In genomic region chr2:774436-774835, GRCh38 we compare ENCODE assay signal across 31 cellular contexts.
A peak's percentile ranks its signal among the peaks of the same experiment; 100 is the strongest.
DNase-seq lines count a peak whose midpoint lies in the region; ATAC-seq and TF ChIP-seq lines count a peak whose summit lies in the region.
"Had no signal": no experiment of that assay in that cellular context is flagged by ENCODE, and none has a peak within 500 bp of the region (broad histone marks: within the 10 kb centered on the region; RNA-seq: fewer than 3 reads in every experiment).

No MANE protein-coding gene starts in this region.

- H3K36me3 ChIP-seq in HUES64 (ENCODE audit: insufficient read depth, low read length) (no peaks in the 10 kb centered on the region), endodermal cell (ENCODE audit: control insufficient read depth, insufficient read depth, low read length) (no peaks in the 10 kb centered on the region), mesendoderm (ENCODE audit: control insufficient read depth, insufficient read depth, low read length) (no peaks in the 10 kb centered on the region), osteoblast (ENCODE audit: insufficient read depth, low read length) (no peaks in the 10 kb centered on the region)
- H3K36me3 ChIP-seq: gastroesophageal sphincter, Peyer's patch, prostate gland, right lobe of liver, tibial nerve, WERI-Rb-1 had no signal

- peaks cover 26% of the 10 kb centered on the region for H3K4me1 ChIP-seq in HUES64 (ENCODE audit: insufficient read depth, low read length)
- no peaks in the 10 kb centered on the region for H3K4me1 ChIP-seq in endodermal cell (ENCODE audit: control insufficient read depth, insufficient read depth, low read length)
- H3K4me1 ChIP-seq in mesendoderm (ENCODE audit: control insufficient read depth, low read depth, low read length), result peaks cover 2% of the 10 kb centered on the region
- H3K4me1 ChIP-seq in osteoblast (ENCODE audit: insufficient read depth, low read length), result no peaks in the 10 kb centered on the region
- H3K4me1 ChIP-seq: gastroesophageal sphincter, Peyer's patch, prostate gland, right lobe of liver, tibial nerve had no signal

- H3K79me2 ChIP-seq in mesendoderm (ENCODE audit: control insufficient read depth, insufficient read depth, low read length) (no peaks in the 10 kb centered on the region), osteoblast (ENCODE audit: insufficient read depth, low read length) (no peaks in the 10 kb centered on the region)
- H3K79me2 ChIP-seq: hepatocyte had no signal

- no peak overlapping the region for H2BK5ac ChIP-seq in mesendoderm (ENCODE audit: low read length)

- H2AK5ac ChIP-seq in mesendoderm (ENCODE audit: low read length), result no peak overlapping the region

- H3K79me1 ChIP-seq in mesendoderm (ENCODE audit: low read length), result no peaks in the 10 kb centered on the region

- H3K27ac ChIP-seq in HUES64 (ENCODE audit: low read depth, low read length) (peak overlapping the region; percentile 47), endodermal cell (ENCODE audit: low read depth, low read length) (no peak overlapping the region), mesendoderm (ENCODE audit: low read depth, low read length) (no peak overlapping the region), osteoblast (ENCODE audit: low read depth, low read length) (no peak overlapping the region)
- H3K27ac ChIP-seq: gastroesophageal sphincter, hepatocyte, Peyer's patch, prostate gland, right lobe of liver, tibial nerve, WERI-Rb-1 had no signal

- H3K4me3 ChIP-seq in HUES64 (ENCODE audit: low read length) (no peak overlapping the region), endodermal cell (ENCODE audit: low read length) (no peak overlapping the region), mesendoderm (ENCODE audit: low read length) (no peak overlapping the region), osteoblast (ENCODE audit: insufficient read depth, low read length) (no peak overlapping the region)
- H3K4me3 ChIP-seq: gastroesophageal sphincter, hepatocyte, Peyer's patch, prostate gland, right lobe of liver, tibial nerve had no signal

- H2BK15ac ChIP-seq in mesendoderm (replicated peaks; ENCODE audit: low read depth), result no peak overlapping the region

- no peaks in the 10 kb centered on the region for H4K20me1 ChIP-seq in osteoblast (ENCODE audit: insufficient read depth, low read length)

- H3K27me3 Mint-ChIP-seq in endodermal cell (ENCODE audit: insufficient read depth), result peaks cover 2% of the 10 kb centered on the region
- H3K27me3 Mint-ChIP-seq in T-cell, result peaks cover 0 to 10% of the 10 kb centered on the region in 2 donors
- H3K27me3 Mint-ChIP-seq: activated CD4-positive, alpha-beta T cell treated with anti-CD3 and anti-CD28 coated beads, Interleukin-2, amount 10 ng/mL, durations not matched to agents 24 days and 14 days had no signal

- POLR2A ChIA-PET in T-cell (lab: Charles Lee), result no interaction called here

- no peak overlapping the region for H4K8ac ChIP-seq in mesendoderm (ENCODE audit: low read depth, low read length)

- H3K18ac ChIP-seq in mesendoderm (ENCODE audit: low read length), result no peak overlapping the region

- H3K4ac ChIP-seq in mesendoderm (ENCODE audit: low read depth, low read length), result no peak overlapping the region

- DNase-seq in EL (peak; percentile 19), endodermal cell (peak; percentile 78), mesendoderm (peak; percentile 60), osteoblast (ENCODE audit: insufficient read length, low spot score, missing footprints) (no peak), T-cell (no peak), NCI-H146 (lab: John Stamatoyannopoulos, UW) (no peak)
- DNase-seq: activated CD8-positive, alpha-beta memory T cell treated with anti-CD3 and anti-CD28 coated beads for 24 hours; activated effector memory CD4-positive, alpha-beta T cell treated with Interleukin-2 at 50 U/mL for 16 hours; activated naive CD8-positive, alpha-beta T cell treated with anti-CD3 and anti-CD28 coated beads, Interleukin-2, amount 10 ng/mL, durations not matched to agents 7 days and 5 days; activated T-cell treated with anti-CD3 and anti-CD28 coated beads for 4 hours; aorta; CD4-positive, alpha-beta T cell; HFFc6; islet precursor cell; midbrain; naive B cell; NCI-H1694; Peyer's patch; right lobe of liver; SIG-M5; stimulated activated CD4-positive, alpha-beta T cell treated with anti-CD3 and anti-CD28 coated beads, Interleukin-4, amount 100 ng/mL, for 24 hours; T1000; WERI-Rb-1 had no signal

- no peaks in the 10 kb centered on the region for H3K9me3 ChIP-seq in HUES64 (ENCODE audit: insufficient read depth, low read depth, low read length)
- no peaks in the 10 kb centered on the region for H3K9me3 ChIP-seq in endodermal cell (ENCODE audit: control insufficient read depth, low read length)
- H3K9me3 ChIP-seq in osteoblast (ENCODE audit: low read depth, low read length), result no peaks in the 10 kb centered on the region
- H3K9me3 ChIP-seq: gastroesophageal sphincter, Peyer's patch, prostate gland, right lobe of liver, tibial nerve had no signal

- H2AFZ ChIP-seq in osteoblast (ENCODE audit: low read length), result no peak overlapping the region
- H2AFZ ChIP-seq: hepatocyte had no signal

- H3K36me3 Mint-ChIP-seq in endodermal cell (ENCODE audit: low read depth) (no peaks in the 10 kb centered on the region), T-cell (no peaks in the 10 kb centered on the region)
- H3K36me3 Mint-ChIP-seq: naive B cell had no signal

- no peak overlapping the region for H2BK120ac ChIP-seq in mesendoderm (ENCODE audit: low read depth, low read length)

- H3K9ac ChIP-seq in HUES64 (ENCODE audit: low read depth, low read length) (peak overlapping the region; percentile 44; the same call in 1 of the 2 replicates), endodermal cell (ENCODE audit: extremely low read depth, low read length, poor library complexity, severe bottlenecking) (no peak overlapping the region), mesendoderm (ENCODE audit: low read length) (no peak overlapping the region)

- TF ChIP-seq CTCF in endodermal cell (conservative IDR thresholded peaks at IDR 0.05) (no peak), osteoblast (IDR thresholded peaks at IDR 0.05; ENCODE audit: extremely low read depth, low read depth, low read length) (no peak)

- H3K4me3 Mint-ChIP-seq in endodermal cell (no peak overlapping the region), T-cell (no peak overlapping the region)
- H3K4me3 Mint-ChIP-seq: activated CD4-positive, alpha-beta T cell treated with anti-CD3 and anti-CD28 coated beads, Interleukin-2, amount 10 ng/mL, durations not matched to agents 24 days and 14 days; activated naive CD8-positive, alpha-beta T cell treated with anti-CD3 and anti-CD28 coated beads, Interleukin-2, amount 10 ng/mL, durations not matched to agents 7 days and 5 days; CD4-positive, alpha-beta T cell; HFFc6; naive B cell had no signal

- H4K5ac ChIP-seq in mesendoderm (ENCODE audit: low read length), result peak overlapping the region; percentile 71

- CTCF ChIA-PET in T-cell (lab: Charles Lee), result no interaction called here

- H3K4me2 ChIP-seq in mesendoderm (ENCODE audit: low read length) (no peak overlapping the region), osteoblast (ENCODE audit: insufficient read depth, low read length) (no peak overlapping the region)
- H3K4me2 ChIP-seq: hepatocyte had no signal

- no peaks in the 10 kb centered on the region for H3K27me3 ChIP-seq in HUES64 (ENCODE audit: insufficient read depth, low read length)
- H3K27me3 ChIP-seq in endodermal cell (ENCODE audit: control insufficient read depth, insufficient read depth, low read length, poor library complexity, severe bottlenecking), result no peaks in the 10 kb centered on the region
- H3K27me3 ChIP-seq in mesendoderm (ENCODE audit: insufficient read depth, low read length, poor library complexity), result no peaks in the 10 kb centered on the region
- H3K27me3 ChIP-seq in osteoblast (ENCODE audit: insufficient read depth, low read length), result no peaks in the 10 kb centered on the region
- H3K27me3 ChIP-seq: gastroesophageal sphincter, hepatocyte, Peyer's patch, right lobe of liver, tibial nerve had no signal

- H3K56ac ChIP-seq in mesendoderm (ENCODE audit: low read length), result peak overlapping the region; percentile 56

- H3K4me1 Mint-ChIP-seq in endodermal cell (peaks cover 21% of the 10 kb centered on the region), T-cell (peaks cover 4 to 8% (median 7%) of the 10 kb centered on the region in 3 donors)

- H3K27ac Mint-ChIP-seq in endodermal cell (peak overlapping the region; percentile 69), T-cell (no peak overlapping the region)
- H3K27ac Mint-ChIP-seq: activated CD4-positive, alpha-beta T cell treated with anti-CD3 and anti-CD28 coated beads, Interleukin-2, amount 10 ng/mL, durations not matched to agents 24 days and 14 days; activated naive CD8-positive, alpha-beta T cell treated with anti-CD3 and anti-CD28 coated beads, Interleukin-2, amount 10 ng/mL, durations not matched to agents 7 days and 5 days; CD4-positive, alpha-beta T cell; HFFc6; naive B cell had no signal

- H3K9me3 Mint-ChIP-seq in endodermal cell (no peaks in the 10 kb centered on the region), T-cell (no peaks in the 10 kb centered on the region)
- H3K9me3 Mint-ChIP-seq: activated CD4-positive, alpha-beta T cell treated with anti-CD3 and anti-CD28 coated beads, Interleukin-2, amount 10 ng/mL, durations not matched to agents 24 days and 14 days; activated naive CD8-positive, alpha-beta T cell treated with anti-CD3 and anti-CD28 coated beads, Interleukin-2, amount 10 ng/mL, durations not matched to agents 7 days and 5 days; CD4-positive, alpha-beta T cell had no signal

- no peak overlapping the region for H3K23ac ChIP-seq in mesendoderm (ENCODE audit: low read length)

- ATAC-seq in T-cell (replicated peaks in 1 of 4), result no peak
- no peak for ATAC-seq in HG03097 (IDR thresholded peaks at IDR 0.05; ENCODE audit: low FRiP score, unreplicated experiment)
- ATAC-seq: gastroesophageal sphincter, HepG2 had no signal

- 15% methylated on average over 6 of the region's 7 CpGs for WGBS in HUES64
- 29 to 47% methylated on average over 1 to 7 of the region's 7 CpGs for WGBS in endodermal cell (ENCODE audit: insufficient coverage in 1 of 2, insufficient read length in 1 of 2), 2 experiments
- WGBS in mesendoderm (ENCODE audit: extremely low coverage, insufficient coverage, low lambda C conversion rate), result no CpG with 5 or more reads among the region's 7 CpGs

Comparison
In these comparisons a context has a peak if more than half of its experiments do, and no peak if none do; other contexts are left out.
1. DNase-seq: peak in EL (single experiment), endodermal cell (single experiment) and mesendoderm (single experiment); none in osteoblast (single experiment), T-cell (0 of 34) and NCI-H146 (single experiment).